Comparison of ENCODE assay signal across 1 cellular context in the genomic region with DNA sequence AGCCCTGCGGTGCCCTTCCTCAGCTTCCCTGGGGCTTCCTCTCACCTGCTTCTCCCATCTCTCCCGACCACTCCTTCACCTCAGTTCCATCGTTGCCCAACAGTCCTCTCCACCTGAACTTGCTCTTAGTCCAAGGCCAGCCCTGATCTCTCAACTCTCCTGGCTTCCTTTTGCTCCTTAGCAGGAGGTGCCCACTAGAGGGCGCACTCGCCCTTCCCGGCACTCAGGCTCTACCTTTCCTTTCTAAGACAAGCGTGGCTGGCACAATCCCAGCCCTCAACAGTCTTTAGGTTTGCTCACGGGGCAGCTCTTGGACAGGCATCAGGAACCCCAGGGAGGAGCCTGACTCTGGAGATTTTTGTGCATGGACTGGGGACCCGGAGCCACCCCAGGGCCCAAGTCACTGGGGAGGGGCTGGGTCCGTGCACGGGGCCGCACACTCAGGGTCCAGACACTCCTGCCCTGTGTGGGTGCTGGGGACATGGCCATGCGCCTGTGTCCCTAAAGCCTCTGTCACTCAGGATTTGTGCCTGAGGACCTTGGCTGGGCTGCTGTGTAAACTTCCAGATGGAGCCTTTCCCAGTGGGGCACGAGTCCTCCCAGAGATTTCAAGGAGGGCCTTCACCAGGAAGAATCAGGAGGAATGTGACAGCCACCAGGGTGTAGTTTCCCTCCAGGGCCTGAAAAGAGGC.
TF ChIP-seq lines count a peak whose summit lies in the region.

No MANE protein-coding gene starts in this region.

TF ChIP-seq in H1, 55 proteins besides CTCF, POLR2A, EP300 and RAD21:
- TF ChIP-seq GTF2F1 (IDR thresholded peaks at IDR 0.05; ENCODE audit: borderline replicate concordance, low read depth, low read length): no peak
- TF ChIP-seq KDM5A (IDR thresholded peaks at IDR 0.05; ENCODE audit: low read length): no peak
- TF ChIP-seq POU5F1 (IDR thresholded peaks at IDR 0.05; ENCODE audit: low read depth, low read length): no peak
